ENCODE assay signal across 20 cellular contexts in the genomic region with DNA sequence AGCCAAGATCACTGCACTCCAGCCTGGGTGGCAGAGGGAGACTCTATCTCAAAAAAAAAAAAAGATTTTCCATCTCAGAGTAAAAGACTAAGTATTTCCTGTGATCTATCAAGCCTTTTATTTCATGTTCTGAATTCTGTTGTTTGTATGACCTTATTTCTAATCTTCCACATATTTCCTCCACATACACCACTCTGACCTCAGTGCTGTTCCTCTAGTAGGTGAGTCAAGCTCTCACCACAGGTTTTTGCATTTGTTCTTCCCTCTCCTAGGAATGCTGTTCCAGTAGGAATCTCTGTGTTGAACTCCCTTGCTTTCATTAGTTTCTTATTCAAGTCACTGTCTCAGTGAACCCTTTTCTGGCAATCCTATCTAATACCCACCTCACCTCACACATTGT.
"Had no signal": no experiment of that assay in that cellular context is flagged by ENCODE, and none has a peak within 500 bp of the region (broad histone marks: within the 10 kb centered on the region; RNA-seq: fewer than 3 reads in every experiment).

No MANE protein-coding gene starts in this region.

- H3K4me3 ChIP-seq: ascending aorta, gastroesophageal sphincter, left ventricle myocardium inferior, smooth muscle cell, tibial nerve, uterus had no signal

- H3K4me1 ChIP-seq: ascending aorta, left ventricle myocardium inferior, tibial nerve, uterus had no signal

- H3K27ac ChIP-seq: ascending aorta, gastroesophageal sphincter, left ventricle myocardium inferior, tibial nerve, uterus had no signal

- FAIRE-seq: kidney had no signal

- H3K36me3 ChIP-seq: gastroesophageal sphincter, left ventricle myocardium inferior, uterus had no signal

- ATAC-seq: activated CD4-positive, CD25-positive, alpha-beta regulatory T cell treated with anti-CD3 and anti-CD28 coated beads, Interleukin-2, amount 50 U/mL, for 24 hours; activated naive CD8-positive, alpha-beta T cell treated with anti-CD3 and anti-CD28 coated beads, Interleukin-2, amount 50 U/mL, for 24 hours; activated T-helper 17 cell treated with anti-CD3 and anti-CD28 coated beads, Interleukin-2, amount 50 U/mL, for 72 hours; gastroesophageal sphincter; natural killer cell treated with Interleukin-12 subunit alpha and Interleukin-12 subunit beta and Interleukin-15 and Interleukin-18, amount 100 ng/mL, for 72 hours; right cardiac atrium had no signal

- H3K27me3 ChIP-seq: ascending aorta, gastroesophageal sphincter, tibial nerve, uterus had no signal

- DNase-seq: activated naive CD4-positive, alpha-beta T cell treated with Interleukin-2 at 50 U/mL for 16 hours; activated naive CD8-positive, alpha-beta T cell treated with anti-CD3 and anti-CD28 coated beads, Interleukin-2, amount 50 U/mL, for 24 hours; cortex of kidney; effector CD4-positive, alpha-beta T cell; kidney; left ventricle myocardium inferior; nucleus accumbens; right cardiac atrium; stimulated activated CD4-positive, alpha-beta T cell treated with anti-CD3 and anti-CD28 coated beads, Interleukin-4, amount 100 ng/mL, for 4 hours; stimulated activated CD8-positive, alpha-beta memory T cell treated with anti-CD3 and anti-CD28 coated beads, Interleukin-4, amount 100 ng/mL, for 48 hours; stimulated activated naive CD4-positive, alpha-beta T cell treated with Interleukin-2 at 50 U/mL for 16 hours; substantia nigra; uterus had no signal

- H3K9me3 ChIP-seq: gastroesophageal sphincter, left ventricle myocardium inferior, tibial nerve, uterus had no signal
